Comparison of ENCODE assay signal across 8 cellular contexts in genomic region chr12:21501258-21502163, GRCh38. TPM values are rescaled to one million over a fixed set of nuclear protein-coding genes. Genes with fewer than 3 reads are reported as not detected.
DNase-seq lines count a peak whose midpoint lies in the region; ATAC-seq and TF ChIP-seq lines count a peak whose summit lies in the region.

A gene with protein sequence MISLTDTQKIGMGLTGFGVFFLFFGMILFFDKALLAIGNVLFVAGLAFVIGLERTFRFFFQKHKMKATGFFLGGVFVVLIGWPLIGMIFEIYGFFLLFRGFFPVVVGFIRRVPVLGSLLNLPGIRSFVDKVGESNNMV (plus strand): TSS chr12:21501789. CDS start chr12:21501924, 135 bp downstream.
RECQL (minus strand) TSS chr12:21501635; CDS start chr12:21499570, 2,065 bp downstream.

- peak within 1 kb of the TSS; percentile 87 for H4K91ac ChIP-seq in mesenchymal stem cell (ENCODE audit: low read length)

- peak within 1 kb of the TSS; percentile 93 for H4K8ac ChIP-seq in mesenchymal stem cell (ENCODE audit: low read length)

- H3K4me3 ChIP-seq in endodermal cell (ENCODE audit: low read length) (peak within 1 kb of the TSS; percentile 96), mesenchymal stem cell (ENCODE audit: insufficient read depth in 1 of 2, low read depth in 1 of 2, low read length in 2 of 2) (peak within 1 kb of the TSS; percentile 91 to 94)

- H2BK12ac ChIP-seq in mesenchymal stem cell (ENCODE audit: low read length in 2 of 2), result peak within 1 kb of the TSS in 1 of 2 experiments; percentile 54

- H3K23ac ChIP-seq in mesenchymal stem cell (ENCODE audit: low read length in 2 of 2), result peak within 1 kb of the TSS in 1 of 2 experiments; percentile 93

- H3K4ac ChIP-seq in mesenchymal stem cell (ENCODE audit: low read depth in 1 of 2, low read length in 2 of 2), result peak within 1 kb of the TSS; percentile 97 to 99

- H3K9ac ChIP-seq in endodermal cell (ENCODE audit: extremely low read depth, low read length, poor library complexity, severe bottlenecking) (peak within 1 kb of the TSS; percentile 79), mesenchymal stem cell (ENCODE audit: low read length) (peak within 1 kb of the TSS; percentile 99)

- in situ Hi-C loops in Caki2 (cut with HindIII; ENCODE audit: low pct_unique_long_range_greater_than_20kb, low sequenced_read_pairs), result no loop called here

- WGBS in endodermal cell (ENCODE audit: insufficient coverage in 1 of 2, insufficient read length in 1 of 2), 2 experiments, result 0 to 1% methylated on average over 20 to 60 of the region's 61 CpGs
- WGBS in mesenchymal stem cell, result under 1% methylated on average over 57 of the region's 61 CpGs

- DNase-seq in Caki2 (ENCODE audit: low read depth) (peak; percentile 97), HUDEP-2 (lab: John Stamatoyannopoulos, UW; ENCODE audit: unreplicated experiment in 76 of 76) (peak; percentile 15 to 97 (median 86)), NOMO-1 treated with dmso at 0.1 percent for 144 hours (lab: John Stamatoyannopoulos, UW; ENCODE audit: unreplicated experiment) (peak; percentile 95), endodermal cell (peak; percentile 98), mesenchymal stem cell (peak; percentile 99)
- DNase-seq in activated CD8-positive, alpha-beta memory T cell treated with anti-CD3 and anti-CD28 coated beads for 48 hours (ENCODE audit: low read depth in 2 of 3, low spot score in 2 of 3), result peak; percentile 61 to 78 (median 77)
- peak; percentile 72 for DNase-seq in stimulated activated CD8-positive, alpha-beta memory T cell treated with anti-CD3 and anti-CD28 coated beads, Interleukin-12 subunit alpha, Interleukin-12 subunit beta, amount 100 ng/mL, for 4 hours (ENCODE audit: low read depth)

- peak within 1 kb of the TSS; percentile 67 to 96 for H3K14ac ChIP-seq in mesenchymal stem cell (ENCODE audit: low read length in 2 of 2)

- peak within 1 kb of the TSS; percentile 84 for H3K4me2 ChIP-seq in mesenchymal stem cell (ENCODE audit: low read length, poor library complexity, severe bottlenecking)

- no peak for TF ChIP-seq CTCF in endodermal cell (conservative IDR thresholded peaks at IDR 0.05)

- H3K9me3 ChIP-seq in endodermal cell (ENCODE audit: control insufficient read depth, low read length) (no peaks in the 10 kb centered on the region), mesenchymal stem cell (ENCODE audit: control insufficient read depth, low read length) (no peaks in the 10 kb centered on the region)

- peaks cover 23% of the 10 kb centered on the region for H3K36me3 Mint-ChIP-seq in endodermal cell (ENCODE audit: low read depth)

- peaks cover 26% of the 10 kb centered on the region for H3K36me3 ChIP-seq in endodermal cell (ENCODE audit: control insufficient read depth, insufficient read depth, low read length)
- peaks cover 2 to 33% of the 10 kb centered on the region in 2 experiments for H3K36me3 ChIP-seq in mesenchymal stem cell (ENCODE audit: control insufficient read depth in 1 of 2, insufficient read depth in 2 of 2, low read depth in 1 of 2, low read length in 2 of 2)

- H3K79me1 ChIP-seq in mesenchymal stem cell (replicated peaks; ENCODE audit: low read length, poor library complexity, severe bottlenecking), result peaks cover 5% of the 10 kb centered on the region

- H2AK5ac ChIP-seq in mesenchymal stem cell (ENCODE audit: low read length, severe bottlenecking), result peak within 1 kb of the TSS; percentile 91

- H2BK120ac ChIP-seq in mesenchymal stem cell (ENCODE audit: low read depth, low read length), result peak within 1 kb of the TSS; percentile 76

- H3K27me3 ChIP-seq in endodermal cell (ENCODE audit: control insufficient read depth, insufficient read depth, low read length, poor library complexity, severe bottlenecking) (no peaks in the 10 kb centered on the region), mesenchymal stem cell (ENCODE audit: control insufficient read depth in 1 of 2, insufficient read depth in 1 of 2, low read length in 2 of 2) (no peaks in the 10 kb centered on the region)

- H2AFZ ChIP-seq in mesenchymal stem cell (ENCODE audit: low read depth, low read length), result peak within 1 kb of the TSS; percentile 91

- no peaks in the 10 kb centered on the region for H3K9me3 Mint-ChIP-seq in endodermal cell

- H3K4me1 Mint-ChIP-seq in endodermal cell, result peaks cover 17% of the 10 kb centered on the region

- ATAC-seq in GM21390 (IDR thresholded peaks at IDR 0.05; ENCODE audit: unreplicated experiment), result peak; percentile 98

- H3K18ac ChIP-seq in mesenchymal stem cell (ENCODE audit: low read depth in 1 of 2, low read length in 2 of 2), result peak within 1 kb of the TSS; percentile 84 to 97

- no peak within 1 kb of the TSS for H3K4me3 Mint-ChIP-seq in endodermal cell

- H2BK15ac ChIP-seq in mesenchymal stem cell (ENCODE audit: low read depth, poor library complexity, severe bottlenecking), result peak within 1 kb of the TSS; percentile 54

- H3K27ac ChIP-seq in endodermal cell (ENCODE audit: low read depth, low read length), result peak within 1 kb of the TSS; percentile 87
- H3K27ac ChIP-seq in mesenchymal stem cell (ENCODE audit: low read length, poor library complexity, severe bottlenecking), result peak within 1 kb of the TSS; percentile 80

- H3K27me3 Mint-ChIP-seq in endodermal cell (ENCODE audit: insufficient read depth), result no peaks in the 10 kb centered on the region

- peak within 1 kb of the TSS; percentile 87 for H2BK5ac ChIP-seq in mesenchymal stem cell (ENCODE audit: low read depth, low read length, poor library complexity, severe bottlenecking)

- no peak within 1 kb of the TSS for H3K27ac Mint-ChIP-seq in endodermal cell

- H3K4me1 ChIP-seq in endodermal cell (ENCODE audit: control insufficient read depth, insufficient read depth, low read length), result peaks cover 7% of the 10 kb centered on the region
- H3K4me1 ChIP-seq in mesenchymal stem cell (ENCODE audit: control insufficient read depth, insufficient read depth, low read depth, low read length), result peaks cover 7% of the 10 kb centered on the region

RNA-seq across cellular contexts. Expression of the first gene that starts in this region (rescaled TPM):
- 56.6 and 84.0 TPM in 2 replicates for total RNA-seq in Caki2 (2014; rRNA removed; shearing (Covaris generic); ENCODE audit: low replicate concordance)
- 10 to 100 TPM; 38.2 to 67.2 TPM for total RNA-seq in endodermal cell
- 44.9 TPM for polyA plus RNA-seq in endodermal cell (2013, experiment 1 of 2)
- 46.1 TPM for polyA plus RNA-seq in endodermal cell (2013, experiment 2 of 2)
- 45.8 TPM for polyA plus RNA-seq in mesenchymal stem cell (2013, experiment 1 of 2)
- polyA plus RNA-seq in mesenchymal stem cell (2013, experiment 2 of 2), result 51.9 TPM

RNA-seq across cellular contexts. Expression of gene RECQL, which starts in this region (rescaled TPM):
- total RNA-seq in Caki2 (2014; rRNA removed; shearing (Covaris generic); ENCODE audit: low replicate concordance), result 58.1 and 75.4 TPM in 2 replicates
- total RNA-seq in endodermal cell, result 10 to 100 TPM; 39.8 to 66.5 TPM
- polyA plus RNA-seq in endodermal cell (2013, experiment 1 of 2), result 34.4 TPM
- 33.5 TPM for polyA plus RNA-seq in endodermal cell (2013, experiment 2 of 2)
- polyA plus RNA-seq in mesenchymal stem cell (2013, experiment 1 of 2), result 43.9 TPM
- polyA plus RNA-seq in mesenchymal stem cell (2013, experiment 2 of 2), result 46.0 TPM

Comparison
In these comparisons a context has a peak if more than half of its experiments do, and no peak if none do; other contexts are left out.
1. Peak in every context shown above with its lines: DNase-seq, ATAC-seq, H3K4me3 ChIP-seq and H3K27ac ChIP-seq.